Comparison of ENCODE assay signal across 23 cellular contexts in genomic region chr6:43985329-43985728, GRCh38.
A peak's percentile ranks its signal among the peaks of the same experiment; 100 is the strongest.
DNase-seq lines count a peak whose midpoint lies in the region; ATAC-seq, FAIRE-seq and TF ChIP-seq lines count a peak whose summit lies in the region.
"Had no signal": no experiment of that assay in that cellular context is flagged by ENCODE, and none has a peak within 500 bp of the region (broad histone marks: within the 10 kb centered on the region; RNA-seq: fewer than 3 reads in every experiment).

No MANE protein-coding gene starts in this region.

- H3K27me3 ChIP-seq in HepG2 (ENCODE audit: control insufficient read depth in 1 of 2, insufficient read depth in 2 of 2, low read length in 2 of 2) (peaks cover 21 to 82% of the 10 kb centered on the region in 2 experiments), right lobe of liver (no peaks in the 10 kb centered on the region), transverse colon (no peaks in the 10 kb centered on the region)
- H3K27me3 ChIP-seq: BLaER1 had no signal

- H3K4me2 ChIP-seq in HepG2 (ENCODE audit: low read depth, low read length), result peak overlapping the region; percentile 60
- H3K4me2 ChIP-seq: A549, BLaER1 had no signal

- H3K36me3 ChIP-seq in HepG2 (replicated peaks in 1 of 2; ENCODE audit: control insufficient read depth in 1 of 2, insufficient read depth in 2 of 2, low read length in 2 of 2) (no peaks in the 10 kb centered on the region), right lobe of liver (no peaks in the 10 kb centered on the region), transverse colon (no peaks in the 10 kb centered on the region)
- H3K36me3 ChIP-seq: BLaER1 had no signal

- H3K4me3 Mint-ChIP-seq in nephron, result no peak overlapping the region
- no peak overlapping the region for H3K4me3 Mint-ChIP-seq in effector memory CD8-positive, alpha-beta T cell
- H3K4me3 Mint-ChIP-seq: CD8-positive, alpha-beta T cell had no signal

- CTCF ChIA-PET in HepG2 (lab: Yijun Ruan, JAX; ENCODE audit: low intra/inter-chr PET ratio, low total read pairs) (no interaction called here), GM10248 (lab: Yijun Ruan, JAX) (interaction anchor here (2.3 kb wide), 1 partner anchor 15 kb away, joined by 7 read pairs; no protein-coding TSS in a partner anchor)

- H3K79me2 ChIP-seq in HepG2 (ENCODE audit: insufficient read depth, low read length), result no peaks in the 10 kb centered on the region

- H3K36me3 Mint-ChIP-seq in nephron (ENCODE audit: low read depth), result no peaks in the 10 kb centered on the region
- H3K36me3 Mint-ChIP-seq in effector memory CD8-positive, alpha-beta T cell (ENCODE audit: insufficient read depth), result peaks cover 3% of the 10 kb centered on the region
- H3K36me3 Mint-ChIP-seq: CD8-positive, alpha-beta T cell had no signal

- ATAC-seq in HepG2 (0 out of 3 replicates have a peak, but pooled peaks have one; percentile 2), right lobe of liver (no peak)
- no peak for ATAC-seq in effector memory CD8-positive, alpha-beta T cell (replicated peaks)
- ATAC-seq: A549; CD8-positive, alpha-beta T cell had no signal

- H3K4me3 ChIP-seq in HepG2 (replicated peaks in 1 of 3; ENCODE audit: insufficient read depth in 1 of 3, low read depth in 2 of 3, low read length in 3 of 3) (peak overlapping the region in 2 of 3 experiments; percentile 2 to 47; a peak in 3 of 6 replicates), right lobe of liver (no peak overlapping the region), transverse colon (no peak overlapping the region)
- H3K4me3 ChIP-seq: A549, BLaER1 had no signal

- TF ChIP-seq EP300 in HepG2 (IDR thresholded peaks at IDR 0.05; ENCODE audit: low read depth in 2 of 2, low read length in 2 of 2) (peak in 1 of 2 experiments; percentile 69; a peak in 1 of 4 replicates), HepG2 (CRISPR knock-in tag; IDR thresholded peaks at IDR 0.05; ENCODE audit: borderline replicate concordance) (no peak), transverse colon (IDR thresholded peaks at IDR 0.05; ENCODE audit: low read depth) (no peak)

- peaks cover 42% of the 10 kb centered on the region for H3K4me1 Mint-ChIP-seq in nephron
- H3K4me1 Mint-ChIP-seq in effector memory CD8-positive, alpha-beta T cell (ENCODE audit: low read depth in 2 of 2), result no peaks in the 10 kb centered on the region

- no peak for TF ChIP-seq RAD21 in HepG2 (CRISPR knock-in tag; IDR thresholded peaks at IDR 0.05)

- peaks cover 19% of the 10 kb centered on the region for H3K27me3 Mint-ChIP-seq in nephron (ENCODE audit: low read depth)
- peaks cover 0 to 53% of the 10 kb centered on the region in 2 donors for H3K27me3 Mint-ChIP-seq in effector memory CD8-positive, alpha-beta T cell

- no TSS peak for BruUV-seq in HepG2 (replicated peaks; lab: Mats Ljungman, UMichigan)

- POLR2A ChIA-PET in HepG2 (lab: Yijun Ruan, JAX), result no interaction called here
- POLR2A ChIA-PET in GM10248 (lab: Yijun Ruan, JAX), result no interaction called here

- 6% methylated on average over 2 of the region's 2 CpGs for WGBS in HepG2 (ENCODE audit: low lambda C conversion rate)
- WGBS in right lobe of liver (ENCODE audit: insufficient coverage, low coverage, low lambda C conversion rate, missing lambda C conversion rate), result no CpG with 5 or more reads among the region's 2 CpGs
- 86% methylated on average over 2 of the region's 2 CpGs; no CpG with 5 or more reads in 1 of the 2 donors for WGBS in transverse colon (ENCODE audit: low coverage in 1 of 2), 2 donors

- intact Hi-C loops in HepG2 (cut with micrococcal nuclease; ENCODE audit: unreplicated experiment), result no loop called here
- intact Hi-C loops in right lobe of liver (cut with DNase I), result no loop called here
- intact Hi-C loops in transverse colon (cut with DNase I; ENCODE audit: low total_unique reads), result no loop called here

- H3K9me3 ChIP-seq in HepG2 (ENCODE audit: low read length) (no peaks in the 10 kb centered on the region), right lobe of liver (no peaks in the 10 kb centered on the region), transverse colon (no peaks in the 10 kb centered on the region)
- H3K9me3 ChIP-seq: A549, BLaER1 had no signal

- H3K27ac ChIP-seq in HepG2 (ENCODE audit: extremely low read length, insufficient read depth, low read length) (no peak overlapping the region), right lobe of liver (no peak overlapping the region), transverse colon (no peak overlapping the region)
- H3K27ac ChIP-seq: A549, BLaER1 had no signal

- no peaks in the 10 kb centered on the region for H3K9me3 Mint-ChIP-seq in nephron
- H3K9me3 Mint-ChIP-seq in effector memory CD8-positive, alpha-beta T cell, result no peaks in the 10 kb centered on the region
- H3K9me3 Mint-ChIP-seq: CD8-positive, alpha-beta T cell had no signal

- TF ChIP-seq POLR2A in HepG2 (IDR thresholded peaks at IDR 0.05; ENCODE audit: insufficient read depth in 1 of 2, low read depth in 2 of 2, low read length in 2 of 2) (no peak), right lobe of liver (IDR thresholded peaks at IDR 0.05) (no peak), transverse colon (IDR thresholded peaks at IDR 0.05) (no peak)

- H3K4me1 ChIP-seq in HepG2 (ENCODE audit: insufficient read depth, low read length), result peaks cover 87% of the 10 kb centered on the region
- no peaks in the 10 kb centered on the region for H3K4me1 ChIP-seq in right lobe of liver
- H3K4me1 ChIP-seq in transverse colon, result peaks cover 1 to 19% (median 6%) of the 10 kb centered on the region in 4 donors

- H3K9ac ChIP-seq in HepG2 (ENCODE audit: insufficient read depth, low read depth, low read length), result no peak overlapping the region
- H3K9ac ChIP-seq: BLaER1 had no signal

- H2AFZ ChIP-seq in HepG2 (ENCODE audit: low read length), result no peak overlapping the region

- peak overlapping the region in 2 of 3 experiments; percentile 56 to 57 for H3K27ac Mint-ChIP-seq in nephron
- H3K27ac Mint-ChIP-seq in effector memory CD8-positive, alpha-beta T cell, result no peak overlapping the region
- H3K27ac Mint-ChIP-seq: CD8-positive, alpha-beta T cell had no signal

- FAIRE-seq in HepG2 (lab: Jason Lieb, UNC), result no peak
- FAIRE-seq: A549, RCC 7860 had no signal

- in situ Hi-C loops in HepG2 (cut with HindIII; ENCODE audit: extremely low pct_ligation_motif_present, low pct_unique_long_range_greater_than_20kb), result no loop called here
- in situ Hi-C loops in transverse colon (cut with MboI; ENCODE audit: low pct_ligation_motif_present in 1 of 4, low pct_unique_long_range_greater_than_20kb in 1 of 4, low sequenced_read_pairs in 3 of 4), result no loop called here

- DNase-seq in HepG2 (ENCODE audit: low spot score), result peak; percentile 59
- no peak for DNase-seq in right lobe of liver
- peak; percentile 39 for DNase-seq in NCI-H748 treated with DMSO at 0.1 percent for 48 hours (lab: John Stamatoyannopoulos, UW)
- no peak for DNase-seq in effector memory CD8-positive, alpha-beta T cell
- DNase-seq in T1000 (lab: John Stamatoyannopoulos, UW), result no peak
- no peak for DNase-seq in transverse colon
- DNase-seq in GM10248 (ENCODE audit: extremely low spot score), result no peak
- DNase-seq: CD8-positive, alpha-beta T cell; DND-41; HCEC 1CT; MM.1S; NCI-H1092; NCI-H1694 treated with DMSO at 0.1 percent for 48 hours; NCI-H2107; NCI-H345; NCI-H524 treated with DMSO at 0.1 percent for 48 hours; NK-92 treated with Interleukin-12 subunit alpha and Interleukin-12 subunit beta, amount 100 ng/mL, for 24 hours; Right ventricle myocardium superior; SW 1271 had no signal

- no peaks in the 10 kb centered on the region for H4K20me1 ChIP-seq in HepG2 (ENCODE audit: insufficient read depth, low read length)
- H4K20me1 ChIP-seq: BLaER1 had no signal

- TF ChIP-seq CTCF in HepG2 (CRISPR knock-in tag; IDR thresholded peaks at IDR 0.05) (no peak), right lobe of liver (IDR thresholded peaks at IDR 0.05) (no peak), nephron (IDR thresholded peaks at IDR 0.05; ENCODE audit: unreplicated experiment in 3 of 3) (no peak), transverse colon (IDR thresholded peaks at IDR 0.05) (no peak), GM10248 (IDR thresholded peaks at IDR 0.05; ENCODE audit: control extremely low read depth, extremely low read depth, low read depth, missing control alignments) (no peak)

TF ChIP-seq in HepG2, 621 proteins besides CTCF, POLR2A, EP300 and RAD21 (continues in another document):
- TF ChIP-seq TCF12 (IDR thresholded peaks at IDR 0.05), result no peak
- TF ChIP-seq TCF12 (CRISPR knock-in tag; IDR thresholded peaks at IDR 0.05), result 0 out of 2 replicates have a peak, but pooled peaks have one; percentile 11
- TF ChIP-seq, protein P1, sequence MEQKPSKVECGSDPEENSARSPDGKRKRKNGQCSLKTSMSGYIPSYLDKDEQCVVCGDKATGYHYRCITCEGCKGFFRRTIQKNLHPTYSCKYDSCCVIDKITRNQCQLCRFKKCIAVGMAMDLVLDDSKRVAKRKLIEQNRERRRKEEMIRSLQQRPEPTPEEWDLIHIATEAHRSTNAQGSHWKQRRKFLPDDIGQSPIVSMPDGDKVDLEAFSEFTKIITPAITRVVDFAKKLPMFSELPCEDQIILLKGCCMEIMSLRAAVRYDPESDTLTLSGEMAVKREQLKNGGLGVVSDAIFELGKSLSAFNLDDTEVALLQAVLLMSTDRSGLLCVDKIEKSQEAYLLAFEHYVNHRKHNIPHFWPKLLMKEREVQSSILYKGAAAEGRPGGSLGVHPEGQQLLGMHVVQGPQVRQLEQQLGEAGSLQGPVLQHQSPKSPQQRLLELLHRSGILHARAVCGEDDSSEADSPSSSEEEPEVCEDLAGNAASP (CRISPR knock-in tag; IDR thresholded peaks at IDR 0.05; ENCODE audit: borderline replicate concordance), result no peak
- peak; percentile 35; the same call in 1 of the 2 replicates for TF ChIP-seq BCL6 (CRISPR knock-in tag; IDR thresholded peaks at IDR 0.05)
- 0 out of 2 replicates have a peak, but pooled peaks have one; percentile 59 for TF ChIP-seq SIN3A (IDR thresholded peaks at IDR 0.05; ENCODE audit: borderline replicate concordance, low read depth, low read length)

Comparison
In these comparisons a context has a peak if more than half of its experiments do, and no peak if none do; other contexts are left out.
1. DNase-seq: peak in HepG2 (single experiment) and NCI-H748 treated with DMSO at 0.1 percent for 48 hours (single experiment); none in right lobe of liver (0 of 3), effector memory CD8-positive, alpha-beta T cell (0 of 3), T1000 (single experiment), transverse colon (single experiment) and GM10248 (single experiment).
2. H3K4me3 ChIP-seq: peak in HepG2 (2 of 3); none in right lobe of liver (0 of 3) and transverse colon (0 of 4).
3. H3K27ac Mint-ChIP-seq: peak in nephron (2 of 3); none in effector memory CD8-positive, alpha-beta T cell (0 of 2).